1 cellular context compared by ENCODE assay signal in the genomic region with DNA sequence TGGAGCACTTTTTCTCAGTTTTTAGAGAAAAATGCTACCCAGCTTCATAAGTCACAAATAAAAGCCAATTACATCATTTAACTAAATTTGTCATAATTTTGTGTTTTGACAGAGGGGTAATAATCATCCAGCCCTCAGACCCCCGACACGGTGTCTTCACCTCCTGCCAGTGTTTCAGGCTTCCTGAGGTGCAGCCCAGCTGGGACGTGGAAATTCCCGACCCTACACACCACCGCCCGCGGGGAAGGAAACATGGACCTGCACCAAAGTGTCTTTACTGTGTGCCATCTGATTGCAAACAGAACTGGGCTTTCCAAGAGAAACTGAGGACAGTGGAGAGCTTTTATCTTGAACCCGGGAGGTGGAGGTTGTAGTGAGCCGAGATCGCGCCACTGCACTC.
TF ChIP-seq lines count a peak whose summit lies in the region.

No MANE protein-coding gene starts in this region.

TF ChIP-seq in HepG2, 621 proteins besides CTCF, POLR2A, EP300 and RAD21:
- TF ChIP-seq TCF7 (IDR thresholded peaks at IDR 0.05; ENCODE audit: low read depth), result no peak
